1 cellular context compared by ENCODE assay signal in genomic region chr12:15646586-15646985, GRCh38.
TF ChIP-seq lines count a peak whose summit lies in the region.

No MANE protein-coding gene starts in this region.

TF ChIP-seq in IMR-90, 13 proteins besides CTCF, POLR2A, EP300 and RAD21 (continued from another document):
- no peak for TF ChIP-seq MAZ (IDR thresholded peaks at IDR 0.05; ENCODE audit: borderline replicate concordance, low read depth, low read length)
- no peak for TF ChIP-seq MXI1 (IDR thresholded peaks at IDR 0.05; ENCODE audit: borderline replicate concordance, low read depth, low read length)
- TF ChIP-seq CEBPB (IDR thresholded peaks at IDR 0.05; ENCODE audit: low read depth, low read length), result no peak
